9 cellular contexts compared by ENCODE assay signal in genomic region chr5:140182075-140182709, GRCh38. TPM values are rescaled to one million over a fixed set of nuclear protein-coding genes. Genes with fewer than 3 reads are reported as not detected.
A peak's percentile ranks its signal among the peaks of the same experiment; 100 is the strongest.
DNase-seq lines count a peak whose midpoint lies in the region; ATAC-seq and TF ChIP-seq lines count a peak whose summit lies in the region.
"Had no signal": no experiment of that assay in that cellular context is flagged by ENCODE, and none has a peak within 500 bp of the region (broad histone marks: within the 10 kb centered on the region; RNA-seq: fewer than 3 reads in every experiment).

No MANE protein-coding gene starts in this region.

- no peaks in the 10 kb centered on the region for H3K9me3 ChIP-seq in GM23248 (ENCODE audit: low read depth)
- no peaks in the 10 kb centered on the region for H3K9me3 ChIP-seq in heart left ventricle
- no peaks in the 10 kb centered on the region for H3K9me3 ChIP-seq in skeletal muscle tissue (ENCODE audit: control insufficient read depth in 3 of 3, low read length in 3 of 3)

- H3F3A ChIP-seq in GM23248 (ENCODE audit: insufficient read depth): peaks cover 17% of the 10 kb centered on the region

- peak overlapping the region; percentile 38 for H3K27ac Mint-ChIP-seq in activated T-helper 17 cell treated with anti-CD3 and anti-CD28 coated beads, Interleukin-2, amount 50 U/mL, for 72 hours
- H3K27ac Mint-ChIP-seq: activated CD8-positive, alpha-beta T cell treated with anti-CD3 and anti-CD28 coated beads for 36 hours had no signal

- no peaks in the 10 kb centered on the region for H3K9me2 ChIP-seq in GM23248 (ENCODE audit: insufficient read depth)

- no peaks in the 10 kb centered on the region for H3K27me3 Mint-ChIP-seq in activated T-helper 17 cell treated with anti-CD3 and anti-CD28 coated beads, Interleukin-2, amount 50 U/mL, for 72 hours
- H3K27me3 Mint-ChIP-seq: activated CD8-positive, alpha-beta T cell treated with anti-CD3 and anti-CD28 coated beads for 36 hours had no signal

- in situ Hi-C loops in GM23248 (cut with MboI): no loop called here

- H3K4me2 ChIP-seq in GM23248 (ENCODE audit: unreplicated experiment): peak overlapping the region; percentile 62

- peak overlapping the region; percentile 69 for H2AFZ ChIP-seq in GM23248

- DNase-seq in GM23248 (peak; percentile 89), heart left ventricle (peak in 2 of 5 donors; percentile 36 to 49), T-helper 1 cell (no peak)
- DNase-seq: activated CD8-positive, alpha-beta T cell treated with anti-CD3 and anti-CD28 coated beads for 36 hours had no signal

- TF ChIP-seq POLR2A in heart left ventricle (IDR thresholded peaks at IDR 0.05): no peak

- no peak for TF ChIP-seq CTCF in heart left ventricle (IDR thresholded peaks at IDR 0.05)

- no peaks in the 10 kb centered on the region for H4K20me1 ChIP-seq in GM23248 (ENCODE audit: insufficient read depth)

- H3K27ac ChIP-seq in GM23248: peak overlapping the region; percentile 76
- peak overlapping the region in 11 of 12 donors; percentile 44 to 80 (median 67) for H3K27ac ChIP-seq in heart left ventricle
- peak overlapping the region; percentile 70 for H3K27ac ChIP-seq in skeletal muscle tissue (ENCODE audit: low read depth, low read length)

- peaks cover 5% of the 10 kb centered on the region for H3K4me1 Mint-ChIP-seq in activated T-helper 17 cell treated with anti-CD3 and anti-CD28 coated beads, Interleukin-2, amount 50 U/mL, for 72 hours

- H3K27me3 ChIP-seq in GM23248 (replicated peaks; ENCODE audit: insufficient read depth): no peaks in the 10 kb centered on the region
- H3K27me3 ChIP-seq in heart left ventricle: no peaks in the 10 kb centered on the region
- H3K27me3 ChIP-seq in skeletal muscle tissue (ENCODE audit: control insufficient read depth in 3 of 3, insufficient read depth in 3 of 3, low read length in 3 of 3): no peaks in the 10 kb centered on the region

- WGBS in GM23248 (ENCODE audit: low coverage in 1 of 2, low lambda C conversion rate in 2 of 2, missing lambda C conversion rate in 2 of 2), 2 experiments: 48 to 55% methylated on average over 2 of the region's 2 CpGs
- 48 to 60% (median 54%) methylated on average over 2 of the region's 2 CpGs for WGBS in heart left ventricle, 4 donors

- H3K4me3 Mint-ChIP-seq in activated T-helper 17 cell treated with anti-CD3 and anti-CD28 coated beads, Interleukin-2, amount 50 U/mL, for 72 hours: no peak overlapping the region
- H3K4me3 Mint-ChIP-seq: activated CD8-positive, alpha-beta T cell treated with anti-CD3 and anti-CD28 coated beads for 36 hours had no signal

- H3K9ac ChIP-seq in GM23248 (peak overlapping the region; percentile 68), skeletal muscle tissue (ENCODE audit: low read depth in 1 of 3, low read length in 3 of 3) (peak overlapping the region in 2 of 3 donors; percentile 0 to 2)

- H3K4me3 ChIP-seq in GM23248 (peak overlapping the region; percentile 23), heart left ventricle (no peak overlapping the region), skeletal muscle tissue (ENCODE audit: low read length in 3 of 3) (no peak overlapping the region)

- H3K36me3 ChIP-seq in GM23248 (ENCODE audit: low read depth): no peaks in the 10 kb centered on the region
- H3K36me3 ChIP-seq in heart left ventricle: no peaks in the 10 kb centered on the region
- peaks cover 0 to 3% (median 0%) of the 10 kb centered on the region in 3 donors for H3K36me3 ChIP-seq in skeletal muscle tissue (ENCODE audit: control insufficient read depth in 3 of 3, insufficient read depth in 3 of 3, low read length in 3 of 3)

- H3K9me3 Mint-ChIP-seq in activated T-helper 17 cell treated with anti-CD3 and anti-CD28 coated beads, Interleukin-2, amount 50 U/mL, for 72 hours: no peaks in the 10 kb centered on the region
- H3K9me3 Mint-ChIP-seq: activated CD8-positive, alpha-beta T cell treated with anti-CD3 and anti-CD28 coated beads for 36 hours had no signal

- no peaks in the 10 kb centered on the region for H3K36me3 Mint-ChIP-seq in activated T-helper 17 cell treated with anti-CD3 and anti-CD28 coated beads, Interleukin-2, amount 50 U/mL, for 72 hours (ENCODE audit: low read depth)

- intact Hi-C loops in heart left ventricle (cut with DNase I): loop anchor here in 7 of 10 donors (5.0 to 10.0 kb wide), 6 partner anchors 35 to 165 kb away; partner anchors contain the start of gene HBEGF (in 1 of the 7)

- peaks cover 15% of the 10 kb centered on the region; the same call in 1 of the 2 replicates for H3K79me2 ChIP-seq in GM23248 (ENCODE audit: insufficient read depth)

- H3K4me1 ChIP-seq in GM23248 (ENCODE audit: insufficient read depth) (peaks cover 29% of the 10 kb centered on the region), heart left ventricle (peaks cover 0 to 74% (median 54%) of the 10 kb centered on the region in 12 donors), skeletal muscle tissue (ENCODE audit: control insufficient read depth in 3 of 3, insufficient read depth in 3 of 3, low read length in 3 of 3) (peaks cover 54 to 65% (median 56%) of the 10 kb centered on the region in 3 donors)

- ATAC-seq in activated T-helper 17 cell treated with anti-CD3 and anti-CD28 coated beads, Interleukin-2, amount 50 U/mL, for 72 hours (replicated peaks): no peak
- ATAC-seq in heart left ventricle: peak in 3 of 4 donors; percentile 40 to 73 (median 55)
- no peak for ATAC-seq in HG03460 (IDR thresholded peaks at IDR 0.05; ENCODE audit: unreplicated experiment)
- no peak for ATAC-seq in HG02759 (IDR thresholded peaks at IDR 0.05; ENCODE audit: unreplicated experiment)
- no peak for ATAC-seq in GM19328 (IDR thresholded peaks at IDR 0.05; ENCODE audit: unreplicated experiment)
- ATAC-seq: activated CD8-positive, alpha-beta T cell treated with anti-CD3 and anti-CD28 coated beads for 36 hours had no signal

RNA-seq across cellular contexts. Expression of gene CYSTM1, which starts 7.2 kb away (rescaled TPM):
- 10.4 and 16.0 TPM in 2 replicates for total RNA-seq in GM23248 (2014; rRNA removed; shearing (Covaris generic))
- polyA plus RNA-seq in GM23248 (2016; fragmentation: Nextera tagmentation; extraction: Ambion mirVana) (42.3 and 45.5 TPM in 2 replicates), heart left ventricle (100 to 1,000 TPM in 1 of 2 donors, 10 to 100 TPM in 1; 82.0 to 238 TPM)
- 10 to 100 TPM; 11.3 to 11.9 TPM for total RNA-seq in activated T-helper 17 cell treated with anti-CD3 and anti-CD28 coated beads, Interleukin-2, amount 50 U/mL, for 72 hours
- total RNA-seq in heart left ventricle (100 to 1,000 TPM in 3 of 9 donors, 10 to 100 TPM in 6; 58.1 to 222 (median 94.5) TPM), skeletal muscle tissue (3.1 TPM)

RNA-seq across cellular contexts. Expression of gene IGIP, which starts 56.5 kb away (rescaled TPM):
- total RNA-seq in GM23248 (2014; rRNA removed; shearing (Covaris generic)): 13.0 and 16.3 TPM in 2 replicates
- polyA plus RNA-seq in GM23248 (2016; fragmentation: Nextera tagmentation; extraction: Ambion mirVana) (3.4 and 3.5 TPM in 2 replicates), heart left ventricle (1 to 10 TPM; 5.8 to 6.9 TPM)
- total RNA-seq in activated T-helper 17 cell treated with anti-CD3 and anti-CD28 coated beads, Interleukin-2, amount 50 U/mL, for 72 hours: 1 to 10 TPM; 2.4 to 6.7 TPM
- total RNA-seq in heart left ventricle (10 to 100 TPM in 7 of 9 donors, 1 to 10 TPM in 2; 9.8 to 18.3 (median 10.6) TPM), skeletal muscle tissue (5.7 TPM)

Comparison
In these comparisons a context has a peak if more than half of its experiments do, and no peak if none do; other contexts are left out.
1. ATAC-seq: peak in heart left ventricle (3 of 4); none in activated T-helper 17 cell treated with anti-CD3 and anti-CD28 coated beads, Interleukin-2, amount 50 U/mL, for 72 hours (single experiment), HG03460 (single experiment), HG02759 (single experiment) and GM19328 (single experiment).
2. Peak in every context shown above with its lines, with median percentiles within 50 percentile points of each other: H3K27ac ChIP-seq.